ENCODE assay signal across 9 cellular contexts in genomic region chr1:100921110-100921706, GRCh38. TPM values are rescaled to one million over a fixed set of nuclear protein-coding genes. Genes with fewer than 3 reads are reported as not detected.
DNase-seq lines count a peak whose midpoint lies in the region; ATAC-seq, FAIRE-seq and TF ChIP-seq lines count a peak whose summit lies in the region.
"Had no signal": no experiment of that assay in that cellular context is flagged by ENCODE, and none has a peak within 500 bp of the region (broad histone marks: within the 10 kb centered on the region; RNA-seq: fewer than 3 reads in every experiment).

No MANE protein-coding gene starts in this region.

- H3K36me3 ChIP-seq in endothelial cell of umbilical vein (ENCODE audit: control insufficient read depth in 2 of 2, extremely low read depth in 1 of 2, insufficient read depth in 2 of 2, low read length in 2 of 2) (peaks cover 1 to 5% of the 10 kb centered on the region in 2 experiments), neutrophil (peaks cover 36% of the 10 kb centered on the region)

- dilution Hi-C loops in endothelial cell of umbilical vein (cut with MboI; ENCODE audit: extremely low pct_ligation_motif_present, low sequenced_read_pairs): loop anchor here (25.0 kb wide), 1 partner anchor 391 kb away; no protein-coding TSS in a partner anchor

- intact Hi-C loops in endothelial cell of umbilical vein (cut with micrococcal nuclease): loop anchor here (1.0 to 5.0 kb wide), 7 partner anchors 86 to 516 kb away; partner anchors contain the start of gene DPH5

- no peak overlapping the region for H3K9ac ChIP-seq in endothelial cell of umbilical vein (replicated peaks; ENCODE audit: extremely low read depth, insufficient read depth, low read length)
- H3K9ac ChIP-seq: BLaER1 treated with 17β-estradiol and CSF1 and Interleukin-3, amounts not matched to agents 10 nM and 100 nM had no signal

- TF ChIP-seq CTCF in HL-60 (IDR thresholded peaks at IDR 0.05; ENCODE audit: insufficient read depth, low read length) (peak; percentile 34), endothelial cell of umbilical vein (IDR thresholded peaks at IDR 0.05; ENCODE audit: extremely low read depth in 1 of 2, insufficient read depth in 1 of 2, low read depth in 1 of 2, low read length in 2 of 2) (peak; percentile 24), neutrophil (IDR thresholded peaks at IDR 0.05) (peak; percentile 74)

- no peak overlapping the region for H3K4me3 Mint-ChIP-seq in stimulated activated naive CD8-positive, alpha-beta T cell treated with anti-CD3 and anti-CD28 coated beads, Interleukin-15, amount 100 ng/mL, for 72 hours

- DNase-seq in DMS79 treated with DMSO at 0.1 percent for 48 hours (lab: John Stamatoyannopoulos, UW) (peak; percentile 36), DMS79 (lab: John Stamatoyannopoulos, UW) (no peak), HL-60 (ENCODE audit: low read depth in 1 of 2, low spot score in 1 of 2) (peak in 1 of 2 experiments; percentile 12), OCI-M1 (lab: John Stamatoyannopoulos, UW) (peak; percentile 79), endothelial cell of umbilical vein (ENCODE audit: low read depth, low spot score) (peak; percentile 81)
- DNase-seq in stimulated activated naive CD8-positive, alpha-beta T cell treated with anti-CD3 and anti-CD28 coated beads, Interleukin-15, amount 100 ng/mL, for 72 hours: no peak

- H3K27ac Mint-ChIP-seq in stimulated activated naive CD8-positive, alpha-beta T cell treated with anti-CD3 and anti-CD28 coated beads, Interleukin-15, amount 100 ng/mL, for 72 hours: no peak overlapping the region

- H3K9me3 ChIP-seq in endothelial cell of umbilical vein (replicated peaks; ENCODE audit: control insufficient read depth, insufficient read depth, low read length): no peaks in the 10 kb centered on the region
- no peaks in the 10 kb centered on the region for H3K9me3 ChIP-seq in neutrophil
- H3K9me3 ChIP-seq: BLaER1 treated with 17β-estradiol and CSF1 and Interleukin-3, amounts not matched to agents 10 nM and 100 nM had no signal

- H3K27ac ChIP-seq in HL-60 (replicated peaks) (no peak overlapping the region), endothelial cell of umbilical vein (ENCODE audit: insufficient read depth, low read depth, low read length) (no peak overlapping the region), neutrophil (no peak overlapping the region)
- H3K27ac ChIP-seq: BLaER1 treated with 17β-estradiol and CSF1 and Interleukin-3, amounts not matched to agents 10 nM and 100 nM had no signal

- FAIRE-seq in endothelial cell of umbilical vein (lab: Jason Lieb, UNC): no peak

- H3K4me1 Mint-ChIP-seq in stimulated activated naive CD8-positive, alpha-beta T cell treated with anti-CD3 and anti-CD28 coated beads, Interleukin-15, amount 100 ng/mL, for 72 hours: peaks cover 38% of the 10 kb centered on the region

- H3K9me3 Mint-ChIP-seq in stimulated activated naive CD8-positive, alpha-beta T cell treated with anti-CD3 and anti-CD28 coated beads, Interleukin-15, amount 100 ng/mL, for 72 hours: peaks cover 7 to 8% of the 10 kb centered on the region in 2 donors

- POLR2A ChIA-PET in endothelial cell of umbilical vein (lab: Charles Lee): no interaction called here

- no peaks in the 10 kb centered on the region for H3K27me3 ChIP-seq in HL-60 (ENCODE audit: insufficient read depth, poor library complexity, severe bottlenecking)
- no peaks in the 10 kb centered on the region for H3K27me3 ChIP-seq in endothelial cell of umbilical vein (ENCODE audit: control insufficient read depth in 2 of 2, insufficient read depth in 2 of 2, low read length in 2 of 2)
- H3K27me3 ChIP-seq in neutrophil: no peaks in the 10 kb centered on the region
- H3K27me3 ChIP-seq: BLaER1 treated with 17β-estradiol and CSF1 and Interleukin-3, amounts not matched to agents 10 nM and 100 nM had no signal

- no peak for ATAC-seq in HG03457 (IDR thresholded peaks at IDR 0.05; ENCODE audit: unreplicated experiment)
- no peak for ATAC-seq in stimulated activated naive CD8-positive, alpha-beta T cell treated with anti-CD3 and anti-CD28 coated beads, Interleukin-15, amount 100 ng/mL, for 72 hours

- H3K9me1 ChIP-seq in endothelial cell of umbilical vein (replicated peaks; ENCODE audit: control insufficient read depth, extremely low read depth, insufficient read depth, low read length): no peaks in the 10 kb centered on the region

- H3K4me3 ChIP-seq in HL-60 (replicated peaks; ENCODE audit: insufficient read depth, low read length) (no peak overlapping the region), endothelial cell of umbilical vein (replicated peaks in 1 of 3; ENCODE audit: insufficient read depth in 1 of 3, low read depth in 1 of 3, low read length in 3 of 3) (no peak overlapping the region), neutrophil (ENCODE audit: low read depth in 1 of 2, low read length in 1 of 2) (no peak overlapping the region)
- H3K4me3 ChIP-seq: BLaER1 treated with 17β-estradiol and CSF1 and Interleukin-3, amounts not matched to agents 10 nM and 100 nM had no signal

- CTCF ChIA-PET in endothelial cell of umbilical vein (lab: Charles Lee): interaction anchor here (0.6 to 6.0 kb wide), 17 partner anchors 9 to 517 kb away, joined by 3 to 53 read pairs (median 5); partner anchors contain the start of gene EXTL2

- BruUV-seq in endothelial cell of umbilical vein (replicated peaks; lab: Mats Ljungman, UMichigan): no TSS peak

- no peaks in the 10 kb centered on the region for H4K20me1 ChIP-seq in endothelial cell of umbilical vein (replicated peaks; ENCODE audit: control insufficient read depth, extremely low read depth, insufficient read depth, low read length)

- peaks cover 4% of the 10 kb centered on the region for H3K79me2 ChIP-seq in endothelial cell of umbilical vein (ENCODE audit: control insufficient read depth, insufficient read depth, low read length)

- TF ChIP-seq POLR2A in endothelial cell of umbilical vein (IDR thresholded peaks at IDR 0.05; ENCODE audit: low read depth, low read length): no peak

- H3K4me2 ChIP-seq in endothelial cell of umbilical vein (ENCODE audit: insufficient read depth, low read length): no peak overlapping the region
- H3K4me2 ChIP-seq: BLaER1 treated with 17β-estradiol and CSF1 and Interleukin-3, amounts not matched to agents 10 nM and 100 nM had no signal

- no peaks in the 10 kb centered on the region for H3K27me3 Mint-ChIP-seq in stimulated activated naive CD8-positive, alpha-beta T cell treated with anti-CD3 and anti-CD28 coated beads, Interleukin-15, amount 100 ng/mL, for 72 hours

- H3K4me1 ChIP-seq in endothelial cell of umbilical vein (ENCODE audit: control insufficient read depth, extremely low read depth, insufficient read depth, low read length): peaks cover 11% of the 10 kb centered on the region
- no peaks in the 10 kb centered on the region for H3K4me1 ChIP-seq in neutrophil (ENCODE audit: control insufficient read depth in 1 of 2, insufficient read depth in 1 of 2, low read depth in 1 of 2, low read length in 1 of 2)
- H3K4me1 ChIP-seq: BLaER1 treated with 17β-estradiol and CSF1 and Interleukin-3, amounts not matched to agents 10 nM and 100 nM had no signal

- H2AFZ ChIP-seq in endothelial cell of umbilical vein (ENCODE audit: low read depth, low read length): no peak overlapping the region

TF ChIP-seq in endothelial cell of umbilical vein, 7 proteins besides CTCF, POLR2A, EP300 and RAD21:
- no peak for TF ChIP-seq POLR2AphosphoS5 (IDR thresholded peaks at IDR 0.05; ENCODE audit: insufficient read depth, low read depth, low read length)
- TF ChIP-seq GATA2 (IDR thresholded peaks at IDR 0.05; ENCODE audit: insufficient read depth, insufficient read length, low read depth, low read length): no peak
- no peak for TF ChIP-seq JUN (IDR thresholded peaks at IDR 0.05; ENCODE audit: borderline replicate concordance, insufficient read depth, insufficient read length, low read depth)
- no peak for TF ChIP-seq EZH2 (IDR thresholded peaks at IDR 0.05; ENCODE audit: borderline replicate concordance, low read depth, low read length, severe bottlenecking)
- no peak for TF ChIP-seq MYC (IDR thresholded peaks at IDR 0.05; ENCODE audit: low read depth, low read length)
- no peak for TF ChIP-seq FOS (IDR thresholded peaks at IDR 0.05; ENCODE audit: borderline replicate concordance, insufficient read depth, low read length)
- no peak for TF ChIP-seq MAX (IDR thresholded peaks at IDR 0.05; ENCODE audit: insufficient read depth, insufficient read length)
TF ChIP-seq in endothelial cell of umbilical vein: peak in this region for 0.

RNA-seq across cellular contexts. Expression of gene SLC30A7, which starts 25.3 kb away (rescaled TPM):
- total RNA-seq in endothelial cell of umbilical vein: 38.6 and 39.0 TPM in 2 replicates
- polyA plus RNA-seq in endothelial cell of umbilical vein: 7.6 and 9.3 TPM in 2 replicates
- polyA plus RNA-seq in endothelial cell of umbilical vein (2011; cell fraction: cytosol; rRNA removed): 6.3 and 7.2 TPM in 2 replicates
- polyA plus RNA-seq in endothelial cell of umbilical vein (2011; cell fraction: nucleus; rRNA removed): 18.4 and 22.3 TPM in 2 replicates
- polyA plus RNA-seq in endothelial cell of umbilical vein (2012): 11.0 and 15.6 TPM in 2 replicates
- 50.4 and 51.9 TPM in 2 replicates for polyA minus RNA-seq in endothelial cell of umbilical vein
- polyA minus RNA-seq in endothelial cell of umbilical vein (2011; cell fraction: cytosol; rRNA and poly(A)+ RNA removed): 12.3 TPM
- 25.1 and 40.1 TPM in 2 replicates for polyA minus RNA-seq in endothelial cell of umbilical vein (2011; cell fraction: nucleus; rRNA and poly(A)+ RNA removed)

RNA-seq across cellular contexts. Expression of gene EXTL2, which starts 26.6 kb away (rescaled TPM):
- 29.2 and 30.7 TPM in 2 replicates for total RNA-seq in endothelial cell of umbilical vein
- polyA plus RNA-seq in endothelial cell of umbilical vein: 14.4 and 19.4 TPM in 2 replicates
- 16.4 and 19.2 TPM in 2 replicates for polyA plus RNA-seq in endothelial cell of umbilical vein (2011; cell fraction: cytosol; rRNA removed)
- polyA plus RNA-seq in endothelial cell of umbilical vein (2011; cell fraction: nucleus; rRNA removed): 40.5 and 50.8 TPM in 2 replicates
- polyA plus RNA-seq in endothelial cell of umbilical vein (2012): 34.9 and 46.0 TPM in 2 replicates
- 17.4 and 18.8 TPM in 2 replicates for polyA minus RNA-seq in endothelial cell of umbilical vein
- 5.3 TPM for polyA minus RNA-seq in endothelial cell of umbilical vein (2011; cell fraction: cytosol; rRNA and poly(A)+ RNA removed)
- polyA minus RNA-seq in endothelial cell of umbilical vein (2011; cell fraction: nucleus; rRNA and poly(A)+ RNA removed): 28.3 and 41.5 TPM in 2 replicates

Comparison
In these comparisons a context has a peak if more than half of its experiments do, and no peak if none do; other contexts are left out.
1. DNase-seq: peak in DMS79 treated with DMSO at 0.1 percent for 48 hours (single experiment), OCI-M1 (single experiment) and endothelial cell of umbilical vein (single experiment); none in DMS79 (single experiment) and stimulated activated naive CD8-positive, alpha-beta T cell treated with anti-CD3 and anti-CD28 coated beads, Interleukin-15, amount 100 ng/mL, for 72 hours (0 of 2).
2. CTCF ChIP-seq: peak in every context shown above with its lines; median percentile 74 in neutrophil; 34 in HL-60; 24 in endothelial cell of umbilical vein.